10 cellular contexts compared by ENCODE assay signal in genomic region chr11:111737877-111738205, GRCh38. TPM values are rescaled to one million over a fixed set of nuclear protein-coding genes. Genes with fewer than 3 reads are reported as not detected.
DNase-seq lines count a peak whose midpoint lies in the region; ATAC-seq and TF ChIP-seq lines count a peak whose summit lies in the region.
"Had no signal": no experiment of that assay in that cellular context is flagged by ENCODE, and none has a peak within 500 bp of the region (broad histone marks: within the 10 kb centered on the region; RNA-seq: fewer than 3 reads in every experiment).

No MANE protein-coding gene starts in this region.

- H3K4me3 ChIP-seq in fibroblast of the aortic adventitia (ENCODE audit: low read depth, low read length): no peak overlapping the region
- no peak overlapping the region for H3K4me3 ChIP-seq in tibial nerve

- no peaks in the 10 kb centered on the region for H3K9me3 Mint-ChIP-seq in nephron
- H3K9me3 Mint-ChIP-seq: activated CD4-positive, alpha-beta T cell treated with anti-CD3 and anti-CD28 coated beads, Interleukin-2, amount 10 ng/mL, durations not matched to agents 7 days and 5 days; stimulated activated memory B cell treated with anti-CD40 and anti-IgM and Interleukin-4, amounts not matched to agents 10 μg/mL and 1 μg/mL and 100 μg/mL, for 72 hours had no signal

- no peaks in the 10 kb centered on the region for H3K9me3 ChIP-seq in tibial nerve

- TF ChIP-seq POLR2A in tibial nerve (IDR thresholded peaks at IDR 0.05): no peak

- H3K36me3 ChIP-seq in tibial nerve: peaks cover 0 to 23% (median 0%) of the 10 kb centered on the region in 3 donors

- H3K27me3 Mint-ChIP-seq in nephron (ENCODE audit: low read depth): no peaks in the 10 kb centered on the region
- H3K27me3 Mint-ChIP-seq: activated CD4-positive, alpha-beta T cell treated with anti-CD3 and anti-CD28 coated beads, Interleukin-2, amount 10 ng/mL, durations not matched to agents 7 days and 5 days; stimulated activated memory B cell treated with anti-CD40 and anti-IgM and Interleukin-4, amounts not matched to agents 10 μg/mL and 1 μg/mL and 100 μg/mL, for 72 hours had no signal

- TF ChIP-seq CTCF in fibroblast of the aortic adventitia (IDR thresholded peaks at IDR 0.05; ENCODE audit: insufficient read depth, low read length): no peak
- TF ChIP-seq CTCF in nephron (IDR thresholded peaks at IDR 0.05; ENCODE audit: unreplicated experiment in 3 of 3): no peak
- no peak for TF ChIP-seq CTCF in tibial nerve (IDR thresholded peaks at IDR 0.05)

- no peak for TF ChIP-seq EP300 in tibial nerve (IDR thresholded peaks at IDR 0.05)

- peak; percentile 66 for DNase-seq in fibroblast of the aortic adventitia (ENCODE audit: low read depth)
- no peak for DNase-seq in tibial nerve (ENCODE audit: low spot score in 2 of 2)
- DNase-seq in AG20443 (ENCODE audit: low spot score): no peak
- DNase-seq: activated CD4-positive, alpha-beta T cell treated with anti-CD3 and anti-CD28 coated beads, Interleukin-2, amount 10 ng/mL, durations not matched to agents 7 days and 5 days; NCI-H2171 had no signal

- H3K36me3 Mint-ChIP-seq in nephron (ENCODE audit: low read depth): peaks cover 36% of the 10 kb centered on the region

- no peaks in the 10 kb centered on the region for H3K27me3 ChIP-seq in tibial nerve

- WGBS in tibial nerve, 2 donors: 33 to 38% methylated on average over 8 of the region's 8 CpGs

- H3K4me1 Mint-ChIP-seq in nephron: peaks cover 47% of the 10 kb centered on the region
- H3K4me1 Mint-ChIP-seq: stimulated activated memory B cell treated with anti-CD40 and anti-IgM and Interleukin-4, amounts not matched to agents 10 μg/mL and 1 μg/mL and 100 μg/mL, for 72 hours had no signal

- no peak for ATAC-seq in GM18520 (IDR thresholded peaks at IDR 0.05; ENCODE audit: unreplicated experiment)
- ATAC-seq in HG03045 (IDR thresholded peaks at IDR 0.05; ENCODE audit: unreplicated experiment): no peak
- ATAC-seq: stimulated activated memory B cell treated with anti-CD40 and anti-IgM and Interleukin-4, amounts not matched to agents 10 μg/mL and 1 μg/mL and 100 μg/mL, for 72 hours had no signal

- H3K4me3 Mint-ChIP-seq in nephron: no peak overlapping the region
- H3K4me3 Mint-ChIP-seq: activated CD4-positive, alpha-beta T cell treated with anti-CD3 and anti-CD28 coated beads, Interleukin-2, amount 10 ng/mL, durations not matched to agents 7 days and 5 days; stimulated activated memory B cell treated with anti-CD40 and anti-IgM and Interleukin-4, amounts not matched to agents 10 μg/mL and 1 μg/mL and 100 μg/mL, for 72 hours had no signal

- H3K4me1 ChIP-seq in tibial nerve: peaks cover 0 to 64% (median 47%) of the 10 kb centered on the region in 4 donors

- H3K27ac ChIP-seq in angular gyrus (ENCODE audit: low read depth, low read length): peak overlapping the region; percentile 99
- H3K27ac ChIP-seq in tibial nerve: peak overlapping the region; percentile 90 to 99 (median 94)

- peak overlapping the region; percentile 83 to 100 (median 98) for H3K27ac Mint-ChIP-seq in nephron
- H3K27ac Mint-ChIP-seq: activated CD4-positive, alpha-beta T cell treated with anti-CD3 and anti-CD28 coated beads, Interleukin-2, amount 10 ng/mL, durations not matched to agents 7 days and 5 days; stimulated activated memory B cell treated with anti-CD40 and anti-IgM and Interleukin-4, amounts not matched to agents 10 μg/mL and 1 μg/mL and 100 μg/mL, for 72 hours had no signal

RNA-seq across cellular contexts. Expression of gene PPP2R1B, which starts 28.3 kb away (rescaled TPM):
- total RNA-seq in fibroblast of the aortic adventitia (ENCODE audit: low replicate concordance) (18.4 and 27.1 TPM in 2 replicates), tibial nerve (10 to 100 TPM; 20.8 to 41.4 (median 25.1) TPM)
